Comparison of ENCODE assay signal across 8 cellular contexts in the genomic region with DNA sequence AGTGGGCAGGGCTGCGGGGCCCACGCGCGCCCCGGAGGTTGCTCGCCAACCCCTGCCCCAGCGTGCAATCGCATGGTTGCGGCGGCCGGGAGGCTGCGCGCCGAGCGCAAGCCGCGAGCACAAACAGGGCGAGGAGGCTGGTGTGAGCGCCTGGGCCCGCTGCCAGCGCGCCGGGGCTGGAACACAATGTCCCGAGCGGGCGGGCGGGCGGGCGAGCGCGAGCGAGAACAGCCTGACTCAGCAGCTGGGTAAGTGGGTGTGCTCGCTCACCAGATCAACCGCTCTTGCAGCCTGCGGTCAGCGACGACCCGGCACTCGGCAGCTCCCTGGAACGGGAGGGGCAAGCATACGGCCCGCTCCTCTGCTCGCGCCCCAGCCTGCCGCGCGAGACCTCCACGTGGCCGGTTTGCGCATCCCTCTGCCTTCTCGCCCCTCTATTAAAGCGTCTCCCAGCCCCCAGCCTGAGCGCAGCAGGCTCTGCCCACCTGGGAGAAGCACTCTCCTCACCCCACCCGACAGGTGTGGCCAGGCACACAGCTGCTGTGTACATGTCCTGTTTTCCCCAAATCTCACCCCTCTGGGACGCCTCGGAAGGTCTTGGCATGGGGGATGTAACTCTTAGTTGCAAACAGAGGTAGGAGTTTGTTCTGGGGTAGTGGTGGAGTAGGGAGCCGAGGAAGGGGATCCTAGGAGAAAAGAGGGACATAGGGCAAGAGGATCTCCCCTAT. TPM values are rescaled to one million over a fixed set of nuclear protein-coding genes. Genes with fewer than 3 reads are reported as not detected.
DNase-seq lines count a peak whose midpoint lies in the region; ATAC-seq and TF ChIP-seq lines count a peak whose summit lies in the region.

No MANE protein-coding gene starts in this region.

- ATAC-seq in GM18498 (IDR thresholded peaks at IDR 0.05; ENCODE audit: unreplicated experiment) (peak; percentile 40), HG03025 (IDR thresholded peaks at IDR 0.05; ENCODE audit: low FRiP score, unreplicated experiment) (peak; percentile 46)

- H3K9me3 ChIP-seq in mammary epithelial cell (replicated peaks; ENCODE audit: insufficient read depth, low read length): no peaks in the 10 kb centered on the region
- H3K9me3 ChIP-seq in smooth muscle cell (replicated peaks; ENCODE audit: low read depth): no peaks in the 10 kb centered on the region

- no peaks in the 10 kb centered on the region for H3K36me3 ChIP-seq in mammary epithelial cell (ENCODE audit: insufficient read depth, low read length)
- no peaks in the 10 kb centered on the region for H3K36me3 ChIP-seq in smooth muscle cell (ENCODE audit: low read depth)

- TF ChIP-seq CTCF in WI38 (IDR thresholded peaks at IDR 0.05; ENCODE audit: low read depth, low read length) (no peak), mammary epithelial cell (conservative IDR thresholded peaks at IDR 0.05 in 1 of 2, IDR thresholded peaks at IDR 0.05 in 1 of 2; ENCODE audit: extremely low read depth in 1 of 2, insufficient read depth in 1 of 2, low read depth in 1 of 2, low read length in 2 of 2) (no peak), smooth muscle cell (IDR thresholded peaks at IDR 0.05; ENCODE audit: borderline replicate concordance, insufficient read depth, poor library complexity, severe bottlenecking) (no peak)

- in situ Hi-C loops in mammary epithelial cell (cut with MboI; ENCODE audit: low sequenced_read_pairs in 2 of 2): loop anchor here (5.0 to 25.0 kb wide), 3 partner anchors 36 to 441 kb away; a partner anchor contains a TSS

- CTCF ChIA-PET in mammary epithelial cell (lab: Charles Lee; ENCODE audit: low non-redundant PET): interaction anchor here (0.7 kb wide), 1 partner anchor 158 kb away, joined by 3 read pairs; no protein-coding TSS in a partner anchor

- peak overlapping the region; percentile 74 to 87 (median 84) for H3K4me3 Mint-ChIP-seq in immature natural killer cell

- peak; percentile 84 for DNase-seq in NCI-H2227 (lab: John Stamatoyannopoulos, UW; ENCODE audit: unreplicated experiment)
- DNase-seq in mammary epithelial cell: peak; percentile 95
- peak; percentile 89 to 95 (median 94) for DNase-seq in immature natural killer cell
- DNase-seq in smooth muscle cell (lab: John Stamatoyannopoulos, UW; ENCODE audit: unreplicated experiment): peak; percentile 83
- DNase-seq in OCI-M2 (lab: John Stamatoyannopoulos, UW; ENCODE audit: unreplicated experiment): no peak

- dilution Hi-C loops in mammary epithelial cell (cut with HindIII; ENCODE audit: low sequenced_read_pairs): loop anchor here (5.0 kb wide), 2 partner anchors 36 to 71 kb away; no protein-coding TSS in a partner anchor

- TSS peak; percentile 69 for BruUV-seq in mammary epithelial cell (replicated peaks; lab: Mats Ljungman, UMichigan)

- H4K20me1 ChIP-seq in mammary epithelial cell (ENCODE audit: insufficient read depth, low read length) (no peaks in the 10 kb centered on the region), smooth muscle cell (ENCODE audit: low read depth) (no peaks in the 10 kb centered on the region)

- H3K27me3 ChIP-seq in mammary epithelial cell (ENCODE audit: insufficient read depth, low read length) (no peaks in the 10 kb centered on the region), smooth muscle cell (ENCODE audit: low read depth) (no peaks in the 10 kb centered on the region)

- H3K4me1 Mint-ChIP-seq in immature natural killer cell: peaks cover 71 to 75% of the 10 kb centered on the region in 2 donors

- no peaks in the 10 kb centered on the region for H3F3A ChIP-seq in smooth muscle cell (ENCODE audit: low read depth)

- H3K27me3 Mint-ChIP-seq in immature natural killer cell (ENCODE audit: low read depth in 3 of 3): peaks cover 9 to 28% (median 13%) of the 10 kb centered on the region in 3 donors

- H3K79me2 ChIP-seq in mammary epithelial cell (ENCODE audit: insufficient read depth, low read length): no peaks in the 10 kb centered on the region
- no peaks in the 10 kb centered on the region for H3K79me2 ChIP-seq in smooth muscle cell (ENCODE audit: low read depth)

- H3K9ac ChIP-seq in mammary epithelial cell (ENCODE audit: insufficient read depth, low read length): peak overlapping the region; percentile 88
- peak overlapping the region; percentile 55 for H3K9ac ChIP-seq in smooth muscle cell (ENCODE audit: low read depth)

- peaks cover 77% of the 10 kb centered on the region for H3K4me1 ChIP-seq in mammary epithelial cell (ENCODE audit: insufficient read depth, low read length)
- peaks cover 27% of the 10 kb centered on the region for H3K4me1 ChIP-seq in smooth muscle cell (ENCODE audit: low read depth)

- 2% methylated on average over 18 of the region's 57 CpGs for WGBS in mammary epithelial cell (ENCODE audit: low coverage, missing lambda C conversion rate)
- WGBS in smooth muscle cell (ENCODE audit: low lambda C conversion rate): 6% methylated on average over 30 of the region's 57 CpGs

- H3K27ac ChIP-seq in mammary epithelial cell (ENCODE audit: insufficient read depth, low read depth, low read length) (peak overlapping the region; percentile 94), smooth muscle cell (ENCODE audit: low read depth) (no peak overlapping the region)

- H3K36me3 Mint-ChIP-seq in immature natural killer cell: no peaks in the 10 kb centered on the region

- intact Hi-C loops in mammary epithelial cell (cut with micrococcal nuclease): loop anchor here (1.0 to 2.0 kb wide), 2 partner anchors 17 to 40 kb away; a partner anchor contains a TSS

- no peaks in the 10 kb centered on the region for H3K9me3 Mint-ChIP-seq in immature natural killer cell

- peak overlapping the region; percentile 99 for H3K4me2 ChIP-seq in mammary epithelial cell (ENCODE audit: insufficient read depth, low read depth, low read length)
- peak overlapping the region; percentile 99 for H3K4me2 ChIP-seq in smooth muscle cell

- H3K4me3 ChIP-seq in WI38 (ENCODE audit: low read depth, low read length) (peak overlapping the region; percentile 63), mammary epithelial cell (replicated peaks in 1 of 3; ENCODE audit: insufficient read depth in 1 of 3, low read depth in 2 of 3, low read length in 3 of 3) (peak overlapping the region; percentile 29 to 51 (median 49)), smooth muscle cell (peak overlapping the region; percentile 64)

- peak overlapping the region; percentile 67 to 97 (median 92) for H3K27ac Mint-ChIP-seq in immature natural killer cell

- peak overlapping the region; percentile 50 for H2AFZ ChIP-seq in mammary epithelial cell (ENCODE audit: low read depth, low read length)
- H2AFZ ChIP-seq in smooth muscle cell (ENCODE audit: low read depth): peak overlapping the region; percentile 72

RNA-seq across cellular contexts. Expression of a gene that starts 8.7 kb away (rescaled TPM):
- total RNA-seq in mammary epithelial cell: under 1 TPM in 1 of 2 donors, not detected in 1; 0.73 TPM
- 0.32 TPM for polyA plus RNA-seq in mammary epithelial cell
- polyA minus RNA-seq in mammary epithelial cell: not detected
- polyA plus RNA-seq in immature natural killer cell: under 1 TPM in 1 of 3 donors, not detected in 2; 0.16 TPM
- 0.18 and 3.5 TPM in 2 replicates for total RNA-seq in smooth muscle cell
- polyA plus RNA-seq in smooth muscle cell: not detected in 2 replicates

RNA-seq across cellular contexts. Expression of a gene that starts 39.4 kb away (rescaled TPM):
- total RNA-seq in mammary epithelial cell: 10 to 100 TPM; 60.7 to 97.9 TPM
- polyA plus RNA-seq in mammary epithelial cell: 57.9 TPM
- polyA minus RNA-seq in mammary epithelial cell: 96.0 TPM
- polyA plus RNA-seq in immature natural killer cell: 10 to 100 TPM; 26.1 to 99.0 (median 29.3) TPM
- total RNA-seq in smooth muscle cell: 0.85 TPM in 2 replicates
- 1.6 and 3.8 TPM in 2 replicates for polyA plus RNA-seq in smooth muscle cell

RNA-seq across cellular contexts. Expression of a gene that starts 48.3 kb away (rescaled TPM):
- total RNA-seq in mammary epithelial cell: not detected
- not detected for polyA plus RNA-seq in mammary epithelial cell
- not detected for polyA minus RNA-seq in mammary epithelial cell
- polyA plus RNA-seq in immature natural killer cell: not detected
- not detected in 2 replicates for total RNA-seq in smooth muscle cell
- 1.9 and 2.0 TPM in 2 replicates for polyA plus RNA-seq in smooth muscle cell

RNA-seq across cellular contexts. Expression of a gene that starts 52.7 kb away (rescaled TPM):
- total RNA-seq in mammary epithelial cell (not detected), smooth muscle cell (not detected in 2 replicates)
- polyA plus RNA-seq in mammary epithelial cell (not detected), immature natural killer cell (not detected), smooth muscle cell (not detected in 2 replicates)
- not detected for polyA minus RNA-seq in mammary epithelial cell
